ENCODE assay signal across 8 cellular contexts in genomic region chr20:53592501-53593465, GRCh38. TPM values are rescaled to one million over a fixed set of nuclear protein-coding genes. Genes with fewer than 3 reads are reported as not detected.
DNase-seq lines count a peak whose midpoint lies in the region; ATAC-seq and TF ChIP-seq lines count a peak whose summit lies in the region.
"Not testable (repeated sequence)": the region's sequence is repeated elsewhere in the genome, so short reads cannot be mapped to it uniquely, and the experiment has no call there.

No MANE protein-coding gene starts in this region.

- TF ChIP-seq CTCF in SK-N-SH (IDR thresholded peaks at IDR 0.05) = not testable (repeated sequence)

- H3K36me3 ChIP-seq in BLaER1; SK-N-SH (replicated peaks in 1 of 2; ENCODE audit: control insufficient read depth in 1 of 2, insufficient read depth in 2 of 2, low read length in 1 of 2); esophagus (ENCODE audit: control insufficient read depth in 2 of 2, insufficient read depth in 2 of 2, low read length in 1 of 2): not testable (repeated sequence)

- H3F3A ChIP-seq in SK-N-SH (replicated peaks; ENCODE audit: insufficient read depth) = peaks cover 24% of the 10 kb centered on the region

- not testable (repeated sequence) for TF ChIP-seq RAD21 in SK-N-SH (IDR thresholded peaks at IDR 0.05; ENCODE audit: low read length)

- H3K4me3 ChIP-seq in BLaER1 = peak overlapping the region; percentile 96
- peak overlapping the region; percentile 76 to 77 for H3K4me3 ChIP-seq in SK-N-SH (ENCODE audit: low read depth in 2 of 2, low read length in 1 of 2)
- peak overlapping the region; percentile 88 to 97 for H3K4me3 ChIP-seq in esophagus (ENCODE audit: low read depth in 1 of 2, low read length in 2 of 2)

- H4K20me1 ChIP-seq in BLaER1; SK-N-SH (ENCODE audit: insufficient read depth): not testable (repeated sequence)

- peak; percentile 28 for ATAC-seq in GM19467 (IDR thresholded peaks at IDR 0.05; ENCODE audit: unreplicated experiment)

- H3K9me2 ChIP-seq in SK-N-SH = not testable (repeated sequence)

- TF ChIP-seq EP300 in SK-N-SH (IDR thresholded peaks at IDR 0.05; ENCODE audit: borderline replicate concordance in 1 of 2, low read depth in 1 of 2, low read length in 1 of 2) = not testable (repeated sequence)

- H3K9me3 ChIP-seq in BLaER1; SK-N-SH; esophagus (ENCODE audit: control insufficient read depth in 2 of 2, insufficient read depth in 1 of 2, low read depth in 1 of 2, low read length in 1 of 2): not testable (repeated sequence)

- H3K4me2 ChIP-seq in BLaER1 (peak overlapping the region; percentile 94), SK-N-SH (peak overlapping the region; percentile 82)

- WGBS in SK-N-SH (ENCODE audit: low lambda C conversion rate) = under 1% methylated on average over 44 of the region's 73 CpGs
- WGBS in esophagus, 2 donors = 1% methylated on average over 60 to 73 of the region's 73 CpGs

- peak; percentile 74 for DNase-seq in HT1080 (ENCODE audit: low read depth)
- peak; percentile 54 for DNase-seq in SK-N-SH
- DNase-seq in activated gamma-delta T cell (lab: John Stamatoyannopoulos, UW) = peak; percentile 44
- peak; percentile 34 for DNase-seq in medulla oblongata (ENCODE audit: extremely low spot score)
- peak; percentile 54 for DNase-seq in stimulated activated CD4-positive, alpha-beta T cell treated with anti-CD3 and anti-CD28 coated beads, Interleukin-4, amount 100 ng/mL, for 1 hour

- peaks cover 58% of the 10 kb centered on the region for H3K79me2 ChIP-seq in SK-N-SH (ENCODE audit: insufficient read depth)

- H3K27ac ChIP-seq in BLaER1 (peak overlapping the region; percentile 98), SK-N-SH (ENCODE audit: low read depth in 2 of 2, low read length in 1 of 2) (peak overlapping the region; percentile 86 to 98), esophagus (ENCODE audit: low read depth in 2 of 2, low read length in 1 of 2) (peak overlapping the region; percentile 99)

- H3K27me3 ChIP-seq in BLaER1; SK-N-SH (ENCODE audit: insufficient read depth); esophagus (ENCODE audit: control insufficient read depth in 1 of 2, insufficient read depth in 2 of 2, low read length in 2 of 2): not testable (repeated sequence)

- CTCF ChIA-PET in SK-N-SH (lab: Yijun Ruan, JAX) = interaction anchor here (1.0 to 2.0 kb wide), 5 partner anchors 7 to 323 kb away, joined by 3 to 14 read pairs (median 4); no protein-coding TSS in a partner anchor

- peak overlapping the region; percentile 98 for H3K9ac ChIP-seq in BLaER1
- peak overlapping the region; percentile 100 for H3K9ac ChIP-seq in SK-N-SH

- H3K4me1 ChIP-seq in BLaER1 (peaks cover 23% of the 10 kb centered on the region), SK-N-SH (ENCODE audit: control insufficient read depth in 1 of 2, insufficient read depth in 2 of 2, low read depth in 1 of 2, low read length in 1 of 2) (peaks cover 4 to 18% of the 10 kb centered on the region in 2 experiments; a peak in 3 of 4 replicates)
- H3K4me1 ChIP-seq in esophagus (ENCODE audit: control insufficient read depth in 2 of 2, insufficient read depth in 2 of 2, low read length in 1 of 2) = not testable (repeated sequence)

- POLR2A ChIA-PET in SK-N-SH (lab: Yijun Ruan, JAX) = interaction anchor here (1.5 kb wide), 1 partner anchor 325 kb away, joined by 6 read pairs; no protein-coding TSS in a partner anchor

- not testable (repeated sequence) for H2AFZ ChIP-seq in SK-N-SH (ENCODE audit: low read depth)

TF ChIP-seq in SK-N-SH, 30 proteins besides CTCF, POLR2A, EP300 and RAD21:
- peak; percentile 49; the same call in 1 of the 2 replicates for TF ChIP-seq TAF1 (IDR thresholded peaks at IDR 0.05; ENCODE audit: borderline replicate concordance, low read depth, low read length)
- TF ChIP-seq MEF2A (IDR thresholded peaks at IDR 0.05; ENCODE audit: borderline replicate concordance, low read depth) = peak; percentile 17; the same call in 1 of the 2 replicates

RNA-seq across cellular contexts. Expression of gene ZNF217, which starts 0.9 kb away (rescaled TPM):
- total RNA-seq in HT1080 (2014; rRNA removed; shearing (Covaris generic)) = 11.7 and 15.8 TPM in 2 replicates
- polyA plus RNA-seq in HT1080 (2015; cell fraction: cytosol; rRNA removed) = 24.2 and 31.5 TPM in 2 replicates
- 69.5 and 71.3 TPM in 2 replicates for polyA plus RNA-seq in HT1080 (2015; cell fraction: nucleus; rRNA removed)
- 6.9 and 7.1 TPM in 2 replicates for polyA plus RNA-seq in SK-N-SH (2012; rRNA removed)
- 7.6 and 8.5 TPM in 2 replicates for polyA plus RNA-seq in SK-N-SH (2012; cell fraction: cytosol; rRNA removed)
- 13.4 and 14.5 TPM in 2 replicates for polyA plus RNA-seq in SK-N-SH (2012; cell fraction: nucleus; rRNA removed)
- 1 to 10 TPM; 8.2 to 9.0 TPM for polyA plus RNA-seq in esophagus

Comparison
In these comparisons a context has a peak if more than half of its experiments do, and no peak if none do; other contexts are left out.
1. Peak in every context shown above with its lines: DNase-seq, ATAC-seq, H3K4me3 ChIP-seq and H3K27ac ChIP-seq.